ENCODE assay signal across 1 cellular context in the genomic region with DNA sequence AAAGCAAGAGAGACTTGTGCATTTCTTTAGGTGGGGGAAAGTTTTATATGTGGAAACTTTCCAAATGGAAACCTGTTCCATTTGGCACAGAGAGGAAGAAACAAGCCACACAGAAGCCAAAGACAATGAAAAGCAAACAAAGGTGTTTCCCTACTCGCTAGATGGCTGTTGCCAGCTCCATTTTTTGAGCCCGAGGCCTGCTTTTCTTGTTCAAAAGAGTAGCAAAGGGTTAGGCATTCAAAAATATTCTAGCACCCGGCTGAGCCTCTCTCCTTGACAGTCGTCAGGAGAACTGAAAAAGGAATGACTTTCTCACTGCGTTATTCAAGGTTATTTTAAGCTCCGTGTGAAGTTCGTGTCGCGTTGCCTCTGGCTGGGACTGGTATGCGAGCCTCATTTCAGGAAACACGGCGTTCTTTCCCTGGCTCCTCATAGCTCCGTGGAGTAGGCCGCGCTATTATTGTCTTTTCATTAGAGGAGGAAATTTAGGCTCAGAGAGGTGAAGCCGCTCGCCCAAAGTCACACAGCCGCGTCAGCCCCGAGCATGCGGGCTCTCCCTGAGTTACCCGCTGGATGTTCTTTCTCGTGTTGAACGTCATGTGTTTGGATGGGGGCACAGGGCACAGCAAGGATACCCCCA.
TF ChIP-seq lines count a peak whose summit lies in the region.

No MANE protein-coding gene starts in this region.

TF ChIP-seq in H1, 55 proteins besides CTCF, POLR2A, EP300 and RAD21:
- TF ChIP-seq KDM4A (IDR thresholded peaks at IDR 0.05; ENCODE audit: low read depth, low read length, severe bottlenecking) (no peak), PHF8 (conservative IDR thresholded peaks at IDR 0.05; ENCODE audit: low read depth, low read length) (no peak), KDM1A (IDR thresholded peaks at IDR 0.05; ENCODE audit: borderline replicate concordance, low read length) (peak; percentile 73; the same call in 1 of the 2 replicates), HDAC2 (IDR thresholded peaks at IDR 0.05; ENCODE audit: borderline replicate concordance in 1 of 2, low read depth in 2 of 2, low read length in 2 of 2) (0 out of 4 replicates have a peak, but pooled peaks of 1 of the 2 experiments have one; percentile 66)
- TF ChIP-seq, protein P1, sequence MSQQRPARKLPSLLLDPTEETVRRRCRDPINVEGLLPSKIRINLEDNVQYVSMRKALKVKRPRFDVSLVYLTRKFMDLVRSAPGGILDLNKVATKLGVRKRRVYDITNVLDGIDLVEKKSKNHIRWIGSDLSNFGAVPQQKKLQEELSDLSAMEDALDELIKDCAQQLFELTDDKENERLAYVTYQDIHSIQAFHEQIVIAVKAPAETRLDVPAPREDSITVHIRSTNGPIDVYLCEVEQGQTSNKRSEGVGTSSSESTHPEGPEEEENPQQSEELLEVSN (IDR thresholded peaks at IDR 0.05) = no peak
